In genomic region chr3:133804896-133805295, GRCh38 we compare ENCODE assay signal across 8 cellular contexts. TPM values are rescaled to one million over a fixed set of nuclear protein-coding genes. Genes with fewer than 3 reads are reported as not detected.
DNase-seq lines count a peak whose midpoint lies in the region; ATAC-seq and TF ChIP-seq lines count a peak whose summit lies in the region.

No MANE protein-coding gene starts in this region.

- DNase-seq in AG04450 (ENCODE audit: low read depth, low spot score) (no peak), HFF-Myc (ENCODE audit: extremely low read depth, low read depth) (no peak), astrocyte of the spinal cord (ENCODE audit: low read depth, low spot score) (no peak), naive B cell (no peak), anterior cingulate cortex (lab: John Stamatoyannopoulos, UW) (no peak)
- no peak for DNase-seq in stimulated activated naive CD4-positive, alpha-beta T cell treated with Interleukin-2 at 50 U/mL for 16 hours (lab: John Stamatoyannopoulos, UW)

- H3K9me3 Mint-ChIP-seq in naive B cell, result no peaks in the 10 kb centered on the region

- POLR2A ChIA-PET in AG04450 (lab: Yijun Ruan, JAX), result no interaction called here

- H3K4me1 Mint-ChIP-seq in naive B cell, result peaks cover 6 to 19% (median 17%) of the 10 kb centered on the region in 3 donors

- in situ Hi-C loops in astrocyte of the spinal cord (cut with HindIII; ENCODE audit: low sequenced_read_pairs), result no loop called here

- H3K27ac Mint-ChIP-seq in naive B cell, result peak overlapping the region in 2 of 6 donors; percentile 94 to 96

- no peaks in the 10 kb centered on the region for H3K27me3 ChIP-seq in AG04450 (ENCODE audit: control insufficient read depth, insufficient read depth, low read length)

- peak overlapping the region in 7 of 8 donors; percentile 94 to 99 (median 97) for H3K4me3 Mint-ChIP-seq in naive B cell

- H3K27ac ChIP-seq in AG04450 (ENCODE audit: low read depth, low read length), result no peak overlapping the region

- H3K4me3 ChIP-seq in AG04450 (ENCODE audit: low read depth, low read length) (peak overlapping the region; percentile 96; the same call in 1 of the 2 replicates), HFF-Myc (replicated peaks; ENCODE audit: low read depth, low read length) (peak overlapping the region; percentile 84; the same call in 1 of the 2 replicates), astrocyte of the spinal cord (ENCODE audit: low read depth, low read length) (peak overlapping the region; percentile 89)

- H3K36me3 Mint-ChIP-seq in naive B cell, result peaks cover 0 to 5% of the 10 kb centered on the region in 2 donors

- H3K27me3 Mint-ChIP-seq in naive B cell, result peaks cover 6 to 19% (median 18%) of the 10 kb centered on the region in 3 donors

- no peaks in the 10 kb centered on the region; the same call in 1 of the 2 replicates for H3K9me3 ChIP-seq in AG04450 (ENCODE audit: control insufficient read depth, insufficient read depth, low read length)

- CTCF ChIA-PET in AG04450 (lab: Charles Lee), result interaction anchor here (1.5 kb wide), 2 partner anchors 8 to 14 kb away, joined by 3 to 7 read pairs; no protein-coding TSS in a partner anchor

- TF ChIP-seq CTCF in AG04450 (IDR thresholded peaks at IDR 0.05; ENCODE audit: low read depth, low read length) (no peak), HFF-Myc (IDR thresholded peaks at IDR 0.05; ENCODE audit: low read depth, low read length, missing control alignments) (no peak), astrocyte of the spinal cord (IDR thresholded peaks at IDR 0.05; ENCODE audit: low read depth, low read length) (no peak)

- ATAC-seq in naive B cell (ENCODE audit: low read depth in 2 of 2), result no peak
- ATAC-seq in HG02885 (IDR thresholded peaks at IDR 0.05; ENCODE audit: poor library complexity, unreplicated experiment), result no peak
- no peak for ATAC-seq in HG03571 (IDR thresholded peaks at IDR 0.05; ENCODE audit: unreplicated experiment)

RNA-seq across cellular contexts. Expression of gene SRPRB, which starts 0.7 kb away (rescaled TPM):
- polyA plus RNA-seq in AG04450 (2011; rRNA removed) (41.8 and 61.6 TPM in 2 replicates), naive B cell (ENCODE audit: low read depth in 6 of 6) (10 to 100 TPM; 15.4 to 33.9 (median 28.2) TPM)
- 40.7 and 56.5 TPM in 2 replicates for polyA minus RNA-seq in AG04450 (2011; rRNA and poly(A)+ RNA removed)

RNA-seq across cellular contexts. Expression of gene TF, which starts 58.7 kb away (rescaled TPM):
- 0.07 and 0.15 TPM in 2 replicates for polyA plus RNA-seq in AG04450 (2011; rRNA removed)
- not detected in 2 replicates for polyA minus RNA-seq in AG04450 (2011; rRNA and poly(A)+ RNA removed)
- under 1 TPM in 2 of 6 donors, not detected in 4; 0.24 to 0.29 TPM for polyA plus RNA-seq in naive B cell (ENCODE audit: low read depth in 6 of 6)
